6 cellular contexts compared by ENCODE assay signal in genomic region chr1:152654110-152654509, GRCh38. TPM values are rescaled to one million over a fixed set of nuclear protein-coding genes. Genes with fewer than 3 reads are reported as not detected.
DNase-seq lines count a peak whose midpoint lies in the region; ATAC-seq and TF ChIP-seq lines count a peak whose summit lies in the region.

No MANE protein-coding gene starts in this region.

- H3K4me1 ChIP-seq in esophagus squamous epithelium (no peaks in the 10 kb centered on the region), sigmoid colon (no peaks in the 10 kb centered on the region)

- H3K36me3 Mint-ChIP-seq in T-cell, result no peaks in the 10 kb centered on the region

- TF ChIP-seq POLR2A in esophagus squamous epithelium (IDR thresholded peaks at IDR 0.05) (no peak), sigmoid colon (IDR thresholded peaks at IDR 0.05) (no peak)

- no peak overlapping the region for H3K27ac Mint-ChIP-seq in T-cell

- H3K9me3 ChIP-seq in esophagus squamous epithelium (no peaks in the 10 kb centered on the region), sigmoid colon (no peaks in the 10 kb centered on the region)

- peak; percentile 59 for DNase-seq in CD1c-positive myeloid dendritic cell (ENCODE audit: extremely low spot score)
- peak; percentile 75 for DNase-seq in HT1080 (ENCODE audit: low read depth)
- peak in 24 of 34 experiments; percentile 1 to 31 (median 8) for DNase-seq in T-cell
- no peak for DNase-seq in esophagus squamous epithelium (lab: John Stamatoyannopoulos, UW)
- DNase-seq in stimulated activated CD4-positive, alpha-beta T cell treated with anti-CD3 and anti-CD28 coated beads, Interleukin-4, amount 100 ng/mL, for 1 hour, result peak; percentile 34
- no peak for DNase-seq in sigmoid colon

- no peak overlapping the region for H3K4me3 Mint-ChIP-seq in T-cell

- TF ChIP-seq CTCF in esophagus squamous epithelium (IDR thresholded peaks at IDR 0.05) (peak; percentile 34 to 73 (median 62)), sigmoid colon (IDR thresholded peaks at IDR 0.05) (peak in 1 of 4 experiments; percentile 38)

- ATAC-seq in T-cell (replicated peaks in 1 of 4), result no peak

- no peak for TF ChIP-seq EP300 in sigmoid colon (IDR thresholded peaks at IDR 0.05)

- H3K27ac ChIP-seq in esophagus squamous epithelium (no peak overlapping the region), sigmoid colon (no peak overlapping the region)

- no peaks in the 10 kb centered on the region for H3K36me3 ChIP-seq in esophagus squamous epithelium
- no peaks in the 10 kb centered on the region for H3K36me3 ChIP-seq in sigmoid colon

- POLR2A ChIA-PET in T-cell (lab: Charles Lee), result no interaction called here

- peaks cover 12 to 13% of the 10 kb centered on the region in 2 donors for H3K27me3 Mint-ChIP-seq in T-cell

- no peaks in the 10 kb centered on the region for H3K9me3 Mint-ChIP-seq in T-cell

- WGBS in esophagus squamous epithelium, 2 donors, result 29 to 31% methylated on average over 10 of the region's 10 CpGs
- WGBS in sigmoid colon, 2 donors, result 31 to 32% methylated on average over 10 of the region's 10 CpGs

- intact Hi-C loops in esophagus squamous epithelium (cut with DNase I) (loop anchor here (10.0 kb wide), 2 partner anchors 211 to 571 kb away; no protein-coding TSS in a partner anchor), sigmoid colon (cut with DNase I) (loop anchor here (10.0 kb wide), 1 partner anchor 571 kb away; no protein-coding TSS in a partner anchor)

- no peak overlapping the region for H3K4me3 ChIP-seq in esophagus squamous epithelium
- no peak overlapping the region for H3K4me3 ChIP-seq in sigmoid colon

- H3K4me1 Mint-ChIP-seq in T-cell, result peaks cover 2 to 5% (median 4%) of the 10 kb centered on the region in 3 donors

- CTCF ChIA-PET in T-cell (lab: Charles Lee), result interaction anchor here in 1 of 2 donors (0.7 to 0.8 kb wide), 3 partner anchors 8 to 12 kb away, joined by 3 to 6 read pairs (median 3); no protein-coding TSS in a partner anchor

- H3K27me3 ChIP-seq in esophagus squamous epithelium, result no peaks in the 10 kb centered on the region
- H3K27me3 ChIP-seq in sigmoid colon, result no peaks in the 10 kb centered on the region

RNA-seq across cellular contexts. Expression of gene LCE2D, which starts 9.1 kb away (rescaled TPM):
- total RNA-seq in HT1080 (2014; rRNA removed; shearing (Covaris generic)), result not detected in 2 replicates
- not detected in 2 replicates for polyA plus RNA-seq in HT1080 (2015; cell fraction: cytosol; rRNA removed)
- not detected in 2 replicates for polyA plus RNA-seq in HT1080 (2015; cell fraction: nucleus; rRNA removed)
- not detected for total RNA-seq in T-cell
- not detected for total RNA-seq in esophagus squamous epithelium
- total RNA-seq in sigmoid colon, result not detected
- not detected for polyA plus RNA-seq in sigmoid colon

RNA-seq across cellular contexts. Expression of gene LCE2C, which starts 21.0 kb away (rescaled TPM):
- not detected in 2 replicates for total RNA-seq in HT1080 (2014; rRNA removed; shearing (Covaris generic))
- polyA plus RNA-seq in HT1080 (2015; cell fraction: cytosol; rRNA removed), result not detected in 2 replicates
- polyA plus RNA-seq in HT1080 (2015; cell fraction: nucleus; rRNA removed), result not detected in 2 replicates
- not detected for total RNA-seq in T-cell
- not detected for total RNA-seq in esophagus squamous epithelium
- not detected for total RNA-seq in sigmoid colon
- polyA plus RNA-seq in sigmoid colon, result not detected

RNA-seq across cellular contexts. Expression of gene LCE3A, which starts 31.2 kb away (rescaled TPM):
- total RNA-seq in HT1080 (2014; rRNA removed; shearing (Covaris generic)), result not detected in 2 replicates
- not detected in 2 replicates for polyA plus RNA-seq in HT1080 (2015; cell fraction: cytosol; rRNA removed)
- not detected in 2 replicates for polyA plus RNA-seq in HT1080 (2015; cell fraction: nucleus; rRNA removed)
- not detected for total RNA-seq in T-cell
- not detected for total RNA-seq in esophagus squamous epithelium
- not detected for total RNA-seq in sigmoid colon
- not detected for polyA plus RNA-seq in sigmoid colon

RNA-seq across cellular contexts. Expression of gene LCE2B, which starts 31.8 kb away (rescaled TPM):
- not detected in 2 replicates for total RNA-seq in HT1080 (2014; rRNA removed; shearing (Covaris generic))
- polyA plus RNA-seq in HT1080 (2015; cell fraction: cytosol; rRNA removed), result not detected in 2 replicates
- polyA plus RNA-seq in HT1080 (2015; cell fraction: nucleus; rRNA removed), result not detected in 2 replicates
- total RNA-seq in T-cell (not detected), esophagus squamous epithelium (not detected), sigmoid colon (not detected)
- polyA plus RNA-seq in sigmoid colon, result not detected

RNA-seq across cellular contexts. Expression of gene LCE3B, which starts 40.5 kb away (rescaled TPM):
- total RNA-seq in HT1080 (2014; rRNA removed; shearing (Covaris generic)), result not detected in 2 replicates
- polyA plus RNA-seq in HT1080 (2015; cell fraction: cytosol; rRNA removed), result not detected in 2 replicates
- polyA plus RNA-seq in HT1080 (2015; cell fraction: nucleus; rRNA removed), result not detected in 2 replicates
- total RNA-seq in T-cell, result not detected
- total RNA-seq in esophagus squamous epithelium, result not detected
- total RNA-seq in sigmoid colon, result not detected
- polyA plus RNA-seq in sigmoid colon, result not detected

Comparison
In these comparisons a context has a peak if more than half of its experiments do, and no peak if none do; other contexts are left out.
1. DNase-seq: peak in CD1c-positive myeloid dendritic cell (single experiment), HT1080 (single experiment), T-cell (24 of 34) and stimulated activated CD4-positive, alpha-beta T cell treated with anti-CD3 and anti-CD28 coated beads, Interleukin-4, amount 100 ng/mL, for 1 hour (single experiment); none in esophagus squamous epithelium (single experiment) and sigmoid colon (single experiment).